In genomic region chr3:127735767-127736693, GRCh38 we compare ENCODE assay signal across 8 cellular contexts.
DNase-seq lines count a peak whose midpoint lies in the region; ATAC-seq and TF ChIP-seq lines count a peak whose summit lies in the region.

No MANE protein-coding gene starts in this region.

- in situ Hi-C loops in brain microvascular endothelial cell (cut with HindIII; ENCODE audit: low pct_ligation_motif_present, low sequenced_read_pairs): no loop called here

- peak; percentile 77 for DNase-seq in EL
- peak; percentile 39 for DNase-seq in HPDE6-E6E7 (ENCODE audit: extremely low spot score)
- DNase-seq in brain microvascular endothelial cell: peak; percentile 72
- peak; percentile 82 for DNase-seq in medulla oblongata (ENCODE audit: extremely low spot score)
- no peak for DNase-seq in stimulated activated CD4-positive, alpha-beta T cell treated with anti-CD3 and anti-CD28 coated beads, Interleukin-4, amount 100 ng/mL, for 24 hours
- no peak for DNase-seq in natural killer cell treated with Interleukin-12 subunit alpha and Interleukin-12 subunit beta and Interleukin-15 and Interleukin-18, amount 100 ng/mL, for 72 hours (ENCODE audit: low spot score)
- DNase-seq in hippocampal formation (lab: John Stamatoyannopoulos, UW): no peak

- TF ChIP-seq CTCF in brain microvascular endothelial cell (IDR thresholded peaks at IDR 0.05; ENCODE audit: low read depth, low read length, missing control alignments): no peak

- H3K36me3 Mint-ChIP-seq in natural killer cell treated with Interleukin-12 subunit alpha and Interleukin-12 subunit beta and Interleukin-15 and Interleukin-18, amount 100 ng/mL, for 72 hours: no peaks in the 10 kb centered on the region

- peaks cover 0 to 3% of the 10 kb centered on the region in 2 donors for H3K4me1 Mint-ChIP-seq in natural killer cell treated with Interleukin-12 subunit alpha and Interleukin-12 subunit beta and Interleukin-15 and Interleukin-18, amount 100 ng/mL, for 72 hours (ENCODE audit: low read depth in 2 of 2)

- ATAC-seq in GM21367 (IDR thresholded peaks at IDR 0.05; ENCODE audit: unreplicated experiment): peak; percentile 56
- ATAC-seq in natural killer cell treated with Interleukin-12 subunit alpha and Interleukin-12 subunit beta and Interleukin-15 and Interleukin-18, amount 100 ng/mL, for 72 hours: no peak

- H3K9me3 Mint-ChIP-seq in natural killer cell treated with Interleukin-12 subunit alpha and Interleukin-12 subunit beta and Interleukin-15 and Interleukin-18, amount 100 ng/mL, for 72 hours: no peaks in the 10 kb centered on the region

- peaks cover 5 to 7% of the 10 kb centered on the region in 2 donors for H3K27me3 Mint-ChIP-seq in natural killer cell treated with Interleukin-12 subunit alpha and Interleukin-12 subunit beta and Interleukin-15 and Interleukin-18, amount 100 ng/mL, for 72 hours

- H3K4me3 ChIP-seq in brain microvascular endothelial cell (ENCODE audit: low read depth, low read length): no peak overlapping the region

- H3K4me3 Mint-ChIP-seq in natural killer cell treated with Interleukin-12 subunit alpha and Interleukin-12 subunit beta and Interleukin-15 and Interleukin-18, amount 100 ng/mL, for 72 hours: no peak overlapping the region

- no peaks in the 10 kb centered on the region for H3K27me3 ChIP-seq in brain microvascular endothelial cell (replicated peaks)

- H3K36me3 ChIP-seq in brain microvascular endothelial cell (replicated peaks): no peaks in the 10 kb centered on the region

- H3K27ac ChIP-seq in brain microvascular endothelial cell: peak overlapping the region; percentile 89

- H3K27ac Mint-ChIP-seq in natural killer cell treated with Interleukin-12 subunit alpha and Interleukin-12 subunit beta and Interleukin-15 and Interleukin-18, amount 100 ng/mL, for 72 hours: no peak overlapping the region

Comparison
In these comparisons a context has a peak if more than half of its experiments do, and no peak if none do; other contexts are left out.
1. DNase-seq: peak in EL (single experiment), HPDE6-E6E7 (single experiment), brain microvascular endothelial cell (single experiment) and medulla oblongata (single experiment); none in stimulated activated CD4-positive, alpha-beta T cell treated with anti-CD3 and anti-CD28 coated beads, Interleukin-4, amount 100 ng/mL, for 24 hours (single experiment), natural killer cell treated with Interleukin-12 subunit alpha and Interleukin-12 subunit beta and Interleukin-15 and Interleukin-18, amount 100 ng/mL, for 72 hours (single experiment) and hippocampal formation (0 of 2).